In genomic region chr4:20020049-20020448, GRCh38 we compare ENCODE assay signal across 29 cellular contexts.
"Had no signal": no experiment of that assay in that cellular context is flagged by ENCODE, and none has a peak within 500 bp of the region (broad histone marks: within the 10 kb centered on the region; RNA-seq: fewer than 3 reads in every experiment).

No MANE protein-coding gene starts in this region.

- H3K4me1 ChIP-seq: ascending aorta had no signal

- H3K9me3 Mint-ChIP-seq: activated CD4-positive, alpha-beta T cell treated with anti-CD3 and anti-CD28 coated beads, Interleukin-2, amount 10 ng/mL, durations not matched to agents 24 days and 14 days; activated naive CD4-positive, alpha-beta T cell treated with anti-CD3 and anti-CD28 coated beads, Interleukin-2, amount 50 U/mL, for 24 hours had no signal

- H3K36me3 Mint-ChIP-seq: activated naive CD4-positive, alpha-beta T cell treated with anti-CD3 and anti-CD28 coated beads, Interleukin-2, amount 50 U/mL, for 24 hours; activated naive CD8-positive, alpha-beta T cell treated with anti-CD3 and anti-CD28 coated beads, Interleukin-2, amount 10 ng/mL, durations not matched to agents 7 days and 5 days had no signal

- H3K4me1 Mint-ChIP-seq: activated CD4-positive, alpha-beta T cell treated with anti-CD3 and anti-CD28 coated beads, Interleukin-2, amount 10 ng/mL, durations not matched to agents 24 days and 14 days; activated naive CD4-positive, alpha-beta T cell treated with anti-CD3 and anti-CD28 coated beads, Interleukin-2, amount 50 U/mL, for 24 hours; activated naive CD8-positive, alpha-beta T cell treated with anti-CD3 and anti-CD28 coated beads, Interleukin-2, amount 10 ng/mL, durations not matched to agents 7 days and 5 days had no signal

- H3K4me2 ChIP-seq: PC-9 had no signal

- ATAC-seq: activated CD8-positive, alpha-beta T cell treated with anti-CD3 and anti-CD28 coated beads, Interleukin-2, amount 10 ng/mL, durations not matched to agents 7 days and 5 days had no signal

- H3K27ac Mint-ChIP-seq: activated CD4-positive, alpha-beta T cell treated with anti-CD3 and anti-CD28 coated beads, Interleukin-2, amount 10 ng/mL, durations not matched to agents 24 days and 14 days; activated CD8-positive, alpha-beta T cell treated with anti-CD3 and anti-CD28 coated beads, Interleukin-2, amount 10 ng/mL, durations not matched to agents 7 days and 5 days; activated naive CD4-positive, alpha-beta T cell treated with anti-CD3 and anti-CD28 coated beads, Interleukin-2, amount 50 U/mL, for 24 hours; activated naive CD8-positive, alpha-beta T cell treated with anti-CD3 and anti-CD28 coated beads, Interleukin-2, amount 10 ng/mL, durations not matched to agents 7 days and 5 days; activated T-cell treated with anti-CD3 and anti-CD28 coated beads, Interleukin-2, amount 50 U/mL, for 24 hours; activated T-helper 2 cell treated with anti-CD3 and anti-CD28 coated beads, Interferon-gamma antibody, Interleukin-2, Interleukin-4, amounts not matched to agents 10 μg/mL and 5 μg/mL and 100 μg/mL, durations not matched to agents 14 hours and 24 hours and 36 hours; T-helper 1 cell treated with Interleukin-12 subunit alpha and Interleukin-12 subunit beta and Interleukin-4 antibody, amounts not matched to agents 30 μg/mL and 1 μg/mL, for 36 hours; T-helper 2 cell treated with Interferon-gamma antibody and Interleukin-4, amounts not matched to agents 5 μg/mL and 100 μg/mL, for 36 hours had no signal

- H3K4me3 ChIP-seq: ascending aorta, PC-9 had no signal

- H3K36me3 ChIP-seq: ascending aorta had no signal

- H3K27me3 ChIP-seq: ascending aorta had no signal

- H2AFZ ChIP-seq: PC-9 had no signal

- H3K4me3 Mint-ChIP-seq: activated CD4-positive, alpha-beta T cell treated with anti-CD3 and anti-CD28 coated beads, Interleukin-2, amount 10 ng/mL, durations not matched to agents 24 days and 14 days; activated CD8-positive, alpha-beta T cell treated with anti-CD3 and anti-CD28 coated beads, Interleukin-2, amount 10 ng/mL, durations not matched to agents 7 days and 5 days; activated naive CD4-positive, alpha-beta T cell treated with anti-CD3 and anti-CD28 coated beads, Interleukin-2, amount 50 U/mL, for 24 hours; activated naive CD8-positive, alpha-beta T cell treated with anti-CD3 and anti-CD28 coated beads, Interleukin-2, amount 10 ng/mL, durations not matched to agents 7 days and 5 days; activated T-cell treated with anti-CD3 and anti-CD28 coated beads, Interleukin-2, amount 50 U/mL, for 24 hours; T-helper 1 cell treated with Interleukin-12 subunit alpha and Interleukin-12 subunit beta and Interleukin-4 antibody, amounts not matched to agents 30 μg/mL and 1 μg/mL, for 36 hours; T-helper 2 cell treated with Interferon-gamma antibody and Interleukin-4, amounts not matched to agents 5 μg/mL and 100 μg/mL, for 36 hours had no signal

- H3K9me3 ChIP-seq: ascending aorta had no signal

- H3K27ac ChIP-seq: ascending aorta, PC-9, RWPE1 had no signal

- DNase-seq: activated CD4-positive, alpha-beta T cell treated with anti-CD3 and anti-CD28 coated beads, Interleukin-2, amount 10 ng/mL, durations not matched to agents 24 days and 14 days; activated CD4-positive, alpha-beta T cell treated with anti-CD3 and anti-CD28 coated beads, Interleukin-2, amount 50 U/mL, for 48 hours; activated CD8-positive, alpha-beta T cell treated with anti-CD3 and anti-CD28 coated beads, Interleukin-2, amount 10 ng/mL, durations not matched to agents 7 days and 5 days; activated gamma-delta T cell; activated naive CD4-positive, alpha-beta T cell treated with Interleukin-2 at 50 U/mL for 16 hours; activated naive CD8-positive, alpha-beta T cell treated with anti-CD3 and anti-CD28 coated beads, Interleukin-2, amount 10 ng/mL, durations not matched to agents 7 days and 5 days; activated T-cell treated with anti-CD3 and anti-CD28 coated beads, Interleukin-2, amount 50 U/mL, for 24 hours; amygdala; Kasumi-1; MM.1S; MV-4-11; NCI-H1092; NCI-H1436 treated with DMSO at 0.1 percent for 48 hours; NCI-H1694 treated with DMSO at 0.1 percent for 48 hours; NCI-H2029 treated with DMSO at 0.1 percent for 48 hours; NCI-H2107; NCI-H2171; NCI-H510A; NCI-H526; NCI-H748 treated with DMSO at 0.1 percent for 48 hours; NK-92 treated with Interleukin-12 subunit alpha and Interleukin-12 subunit beta, amount 100 ng/mL, for 24 hours; PC-9; Right ventricle myocardium superior had no signal

- H3K27me3 Mint-ChIP-seq: activated CD4-positive, alpha-beta T cell treated with anti-CD3 and anti-CD28 coated beads, Interleukin-2, amount 10 ng/mL, durations not matched to agents 24 days and 14 days; activated naive CD4-positive, alpha-beta T cell treated with anti-CD3 and anti-CD28 coated beads, Interleukin-2, amount 50 U/mL, for 24 hours; activated naive CD8-positive, alpha-beta T cell treated with anti-CD3 and anti-CD28 coated beads, Interleukin-2, amount 10 ng/mL, durations not matched to agents 7 days and 5 days; activated T-cell treated with anti-CD3 and anti-CD28 coated beads, Interleukin-2, amount 50 U/mL, for 24 hours had no signal
